Comparison of ENCODE assay signal across 15 cellular contexts in the genomic region with DNA sequence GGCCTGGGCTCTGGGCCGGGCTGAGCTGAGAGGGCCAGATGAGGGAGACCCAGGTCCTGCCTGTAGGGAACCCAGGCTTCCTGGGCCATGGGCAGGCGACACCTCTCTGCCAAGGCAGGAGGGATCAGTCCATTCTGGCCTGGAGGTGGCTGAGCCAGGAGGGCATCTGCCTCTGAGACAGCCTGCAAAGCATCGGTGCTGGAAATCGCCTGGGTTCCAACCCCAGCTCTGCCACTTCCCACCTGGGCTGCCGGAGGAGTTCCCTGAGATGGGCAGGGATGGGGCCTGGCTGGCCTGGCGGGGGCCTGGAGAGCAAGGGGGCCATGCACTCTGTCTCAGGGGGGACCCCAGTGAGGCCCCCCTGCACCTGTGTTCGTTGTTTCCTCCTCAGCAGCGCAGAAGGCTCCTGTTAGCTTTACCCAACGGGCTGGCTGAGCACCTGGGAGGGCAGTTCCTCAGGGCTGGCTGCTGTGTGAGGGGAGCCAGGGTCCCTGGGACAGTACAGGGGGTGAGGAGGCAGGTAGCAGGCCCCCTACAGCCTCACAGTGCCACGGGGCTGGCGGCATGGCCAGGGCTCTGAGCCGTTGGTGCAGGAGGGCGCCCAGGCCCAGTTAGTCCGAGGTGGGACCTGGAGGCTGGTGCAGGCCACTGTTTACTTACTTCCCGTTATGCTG. TPM values are rescaled to one million over a fixed set of nuclear protein-coding genes. Genes with fewer than 3 reads are reported as not detected.
DNase-seq lines count a peak whose midpoint lies in the region; ATAC-seq and TF ChIP-seq lines count a peak whose summit lies in the region.
"Had no signal": no experiment of that assay in that cellular context is flagged by ENCODE, and none has a peak within 500 bp of the region (broad histone marks: within the 10 kb centered on the region; RNA-seq: fewer than 3 reads in every experiment).

No MANE protein-coding gene starts in this region.

- peak overlapping the region; percentile 66 for H3K4ac ChIP-seq in neuronal stem cell (ENCODE audit: low read length)

- peaks cover 0 to 39% (median 0%) of the 10 kb centered on the region in 3 experiments for H3K27me3 ChIP-seq in neuronal stem cell (ENCODE audit: control insufficient read depth in 3 of 3, insufficient read depth in 3 of 3, low read depth in 1 of 3, low read length in 3 of 3)

- H2AFZ ChIP-seq in neuronal stem cell (ENCODE audit: low read length), result no peak overlapping the region

- no peak for ATAC-seq in GM21717 (IDR thresholded peaks at IDR 0.05; ENCODE audit: unreplicated experiment)

- H3K27ac Mint-ChIP-seq in brain, result peak overlapping the region; percentile 56 to 90 (median 83)
- H3K27ac Mint-ChIP-seq: B cell; CD4-positive, CD25-positive, alpha-beta regulatory T cell; CD8-positive, alpha-beta memory T cell had no signal

- H3K23ac ChIP-seq in neuronal stem cell (ENCODE audit: low read depth, low read length, poor library complexity), result peak overlapping the region; percentile 93

- H3K4me3 ChIP-seq in neuronal stem cell (ENCODE audit: low read length in 2 of 2), result no peak overlapping the region

- no peak overlapping the region for H3K4me3 Mint-ChIP-seq in brain
- H3K4me3 Mint-ChIP-seq: B cell; CD4-positive, CD25-positive, alpha-beta regulatory T cell; CD8-positive, alpha-beta memory T cell; H9 had no signal

- H3K4me1 Mint-ChIP-seq in brain, result peaks cover 7% of the 10 kb centered on the region
- H3K4me1 Mint-ChIP-seq: B cell; CD4-positive, CD25-positive, alpha-beta regulatory T cell; CD8-positive, alpha-beta memory T cell had no signal

- no CpG with 5 or more reads among the region's 15 CpGs for WGBS in neuronal stem cell (ENCODE audit: extremely low coverage in 2 of 2, insufficient read length in 2 of 2, insufficient replicate concordance in 1 of 2), 2 donors

- peak overlapping the region; percentile 88 for H2AK5ac ChIP-seq in neuronal stem cell (ENCODE audit: low read depth, low read length)

- H2BK5ac ChIP-seq in neuronal stem cell (ENCODE audit: low read length), result peak overlapping the region; percentile 75

- DNase-seq in 8988T (peak; percentile 29), NCI-H69 (lab: John Stamatoyannopoulos, UW) (peak; percentile 11), neuronal stem cell (ENCODE audit: low spot score) (no peak), COR-L47 (lab: John Stamatoyannopoulos, UW) (no peak), T-helper 2 cell (no peak)
- DNase-seq: C1 segment of cervical spinal cord; CD4-positive, CD25-positive, alpha-beta regulatory T cell; CD8-positive, alpha-beta memory T cell; GOT3; H9 had no signal

- H3K4me2 ChIP-seq in neuronal stem cell (ENCODE audit: insufficient read depth, low read length, poor library complexity, severe bottlenecking), result no peak overlapping the region

- no peak overlapping the region for H3K27ac ChIP-seq in neuronal stem cell (replicated peaks; ENCODE audit: low read length)
- H3K27ac ChIP-seq: HL-60 had no signal

- no peaks in the 10 kb centered on the region for H3K36me3 ChIP-seq in neuronal stem cell (replicated peaks in 1 of 2; ENCODE audit: control insufficient read depth in 2 of 2, insufficient read depth in 2 of 2, low read length in 2 of 2)

- no peaks in the 10 kb centered on the region for H3K9me3 Mint-ChIP-seq in brain
- H3K9me3 Mint-ChIP-seq: CD4-positive, CD25-positive, alpha-beta regulatory T cell; CD8-positive, alpha-beta memory T cell; H9 had no signal

- H3K27me3 Mint-ChIP-seq in brain, result peaks cover 3% of the 10 kb centered on the region
- H3K27me3 Mint-ChIP-seq: B cell; CD4-positive, CD25-positive, alpha-beta regulatory T cell had no signal

- H2BK120ac ChIP-seq in neuronal stem cell (ENCODE audit: low read depth, low read length), result peak overlapping the region; percentile 31

- peak overlapping the region; percentile 89 for H2BK15ac ChIP-seq in neuronal stem cell (ENCODE audit: low read length)

- H3K79me1 ChIP-seq in neuronal stem cell (ENCODE audit: low read depth, low read length), result peaks cover 3% of the 10 kb centered on the region

- H2BK12ac ChIP-seq in neuronal stem cell (ENCODE audit: low read length), result peak overlapping the region; percentile 84

- peak overlapping the region; percentile 65 for H4K8ac ChIP-seq in neuronal stem cell (ENCODE audit: low read depth, low read length)

- no peaks in the 10 kb centered on the region for H3K36me3 Mint-ChIP-seq in brain
- H3K36me3 Mint-ChIP-seq: CD4-positive, CD25-positive, alpha-beta regulatory T cell; CD8-positive, alpha-beta memory T cell had no signal

- H3K4me1 ChIP-seq in neuronal stem cell (ENCODE audit: control insufficient read depth in 2 of 2, insufficient read depth in 1 of 2, low read depth in 1 of 2, low read length in 2 of 2), result no peaks in the 10 kb centered on the region
- H3K4me1 ChIP-seq: Caco-2 had no signal

- peak overlapping the region; percentile 91 for H3K18ac ChIP-seq in neuronal stem cell (ENCODE audit: low read length)

- H3K9ac ChIP-seq in neuronal stem cell (ENCODE audit: low read depth, low read length, poor library complexity), result no peak overlapping the region

- H3K14ac ChIP-seq in neuronal stem cell (ENCODE audit: low read length), result no peak overlapping the region

- no peak for TF ChIP-seq CTCF in brain (conservative IDR thresholded peaks at IDR 0.05)

- H3K9me3 ChIP-seq in neuronal stem cell (replicated peaks in 1 of 2; ENCODE audit: control insufficient read depth in 2 of 2, insufficient read depth in 1 of 2, low read depth in 1 of 2, low read length in 2 of 2), result peaks cover 0 to 4% of the 10 kb centered on the region in 2 donors
- H3K9me3 ChIP-seq: Caco-2 had no signal

- no peak overlapping the region for H4K91ac ChIP-seq in neuronal stem cell (ENCODE audit: low read depth, low read length, poor library complexity)

RNA-seq across cellular contexts. Expression of gene KIF26A, which starts 50.5 kb away (rescaled TPM):
- polyA plus RNA-seq in brain (ENCODE audit: insufficient read depth, low read depth, low replicate concordance), result 15.3 TPM
- 14.6 TPM for polyA plus RNA-seq in neuronal stem cell (2013, experiment 1 of 2)
- 14.0 TPM for polyA plus RNA-seq in neuronal stem cell (2013, experiment 2 of 2)
- polyA plus RNA-seq: CD4-positive, CD25-positive, alpha-beta regulatory T cell; CD8-positive, alpha-beta memory T cell had no signal

Comparison
In these comparisons a context has a peak if more than half of its experiments do, and no peak if none do; other contexts are left out.
1. DNase-seq: peak in 8988T (single experiment) and NCI-H69 (single experiment); none in neuronal stem cell (single experiment), COR-L47 (single experiment) and T-helper 2 cell (0 of 5).